Comparison of ENCODE assay signal across 21 cellular contexts in the genomic region with DNA sequence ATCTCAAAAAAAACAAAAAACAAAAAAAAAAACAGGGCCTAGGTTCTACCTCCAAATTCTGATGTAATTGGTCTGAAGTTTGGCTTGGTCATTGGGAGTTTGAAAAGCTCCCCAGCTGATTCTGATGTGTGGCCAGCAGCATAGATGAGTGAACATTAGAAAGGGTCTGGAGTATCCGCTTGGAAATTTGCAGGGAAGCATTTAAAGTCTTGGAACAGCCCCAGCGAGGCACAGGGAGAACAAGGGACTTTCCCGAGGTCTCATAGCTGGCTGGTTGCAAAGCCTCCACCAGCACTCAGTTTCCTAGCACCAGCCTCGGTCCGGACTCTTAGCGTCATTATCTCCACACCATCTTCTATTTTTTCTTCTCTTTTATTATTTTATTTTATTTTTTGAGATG.
"Had no signal": no experiment of that assay in that cellular context is flagged by ENCODE, and none has a peak within 500 bp of the region (broad histone marks: within the 10 kb centered on the region; RNA-seq: fewer than 3 reads in every experiment).

No MANE protein-coding gene starts in this region.

- H3K4me3 ChIP-seq: coronary artery, esophagus squamous epithelium, gastrocnemius medialis, heart right ventricle, left lung, lower lobe of right lung, mucosa of descending colon had no signal

- H3K36me3 ChIP-seq: esophagus squamous epithelium, gastrocnemius medialis, heart right ventricle, left lung, lower lobe of right lung had no signal

- H3K27ac ChIP-seq: coronary artery, epithelial cell of prostate, esophagus squamous epithelium, foreskin keratinocyte, gastrocnemius medialis, heart right ventricle, left lung, lower lobe of right lung had no signal

- DNase-seq: dermis blood vessel endothelial cell; effector CD8-positive, alpha-beta T cell; effector memory CD8-positive, alpha-beta T cell; endodermal cell; erythroblast; esophagus squamous epithelium; foreskin keratinocyte; gastrocnemius medialis; glutamatergic neuron; head of caudate nucleus; heart right ventricle; hippocampal formation; left lung; left ventricle myocardium superior; lower lobe of right lung; mesenchymal stem cell; mucosa of descending colon; naive B cell had no signal

- ATAC-seq: effector memory CD8-positive, alpha-beta T cell; esophagus mucosa; foreskin keratinocyte; gastrocnemius medialis; left lung; left ventricle myocardium superior; lower lobe of right lung; mucosa of descending colon had no signal

- H3K27me3 ChIP-seq: esophagus squamous epithelium, gastrocnemius medialis, heart right ventricle, left lung had no signal

- H3K4me1 ChIP-seq: esophagus squamous epithelium, foreskin keratinocyte, gastrocnemius medialis, left lung, lower lobe of right lung had no signal

- H3K9me3 ChIP-seq: esophagus squamous epithelium, gastrocnemius medialis, heart right ventricle, left lung, lower lobe of right lung, mucosa of descending colon had no signal
